ENCODE assay signal across 34 cellular contexts in the genomic region with DNA sequence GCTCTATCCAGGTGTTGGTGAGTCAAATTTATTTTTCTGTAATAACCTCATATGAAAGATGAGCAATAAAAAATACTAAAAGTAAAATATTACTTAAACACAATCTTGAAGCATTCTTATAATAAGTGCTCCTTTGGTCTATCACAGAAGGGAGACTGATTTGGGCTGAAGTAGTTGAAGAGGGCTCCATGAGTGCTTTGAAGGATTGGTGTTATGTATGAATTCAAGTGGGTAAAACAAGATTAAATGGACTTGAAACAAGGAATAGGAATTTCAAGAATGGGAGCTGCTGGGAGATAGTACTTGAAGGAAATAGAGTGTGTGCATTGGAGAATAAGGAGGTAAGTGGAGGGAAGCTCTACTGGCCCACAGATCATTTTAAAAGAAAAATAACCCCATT. TPM values are rescaled to one million over a fixed set of nuclear protein-coding genes. Genes with fewer than 3 reads are reported as not detected.
"Had no signal": no experiment of that assay in that cellular context is flagged by ENCODE, and none has a peak within 500 bp of the region (broad histone marks: within the 10 kb centered on the region; RNA-seq: fewer than 3 reads in every experiment).

No MANE protein-coding gene starts in this region.

- H3K36me3 ChIP-seq: right lobe of liver, tibial nerve, vagina had no signal

- H3K9me3 ChIP-seq: psoas muscle, right lobe of liver, tibial nerve, vagina had no signal

- ATAC-seq: left cardiac atrium; left lobe of liver; naive thymus-derived CD8-positive, alpha-beta T cell; psoas muscle; right lobe of liver; stimulated activated memory B cell treated with anti-CD40 and anti-IgM and Interleukin-4, amounts not matched to agents 10 μg/mL and 1 μg/mL and 100 μg/mL, for 72 hours; stimulated activated naive CD8-positive, alpha-beta T cell treated with anti-CD3 and anti-CD28 coated beads, Interleukin-15, amount 100 ng/mL, for 72 hours had no signal

- H3K9me3 Mint-ChIP-seq: memory B cell; nephron; stimulated activated memory B cell treated with anti-CD40 and anti-IgM and Interleukin-4, amounts not matched to agents 10 μg/mL and 1 μg/mL and 100 μg/mL, for 72 hours; stimulated activated naive CD8-positive, alpha-beta T cell treated with anti-CD3 and anti-CD28 coated beads, Interleukin-15, amount 100 ng/mL, for 72 hours; type B pancreatic cell had no signal

- H3K27ac Mint-ChIP-seq: memory B cell; nephron; stimulated activated memory B cell treated with anti-CD40 and anti-IgM and Interleukin-4, amounts not matched to agents 10 μg/mL and 1 μg/mL and 100 μg/mL, for 72 hours; stimulated activated naive CD8-positive, alpha-beta T cell treated with anti-CD3 and anti-CD28 coated beads, Interleukin-15, amount 100 ng/mL, for 72 hours; type B pancreatic cell had no signal

- H3K4me1 Mint-ChIP-seq: memory B cell; nephron; neural crest cell; stimulated activated memory B cell treated with anti-CD40 and anti-IgM and Interleukin-4, amounts not matched to agents 10 μg/mL and 1 μg/mL and 100 μg/mL, for 72 hours; stimulated activated naive CD8-positive, alpha-beta T cell treated with anti-CD3 and anti-CD28 coated beads, Interleukin-15, amount 100 ng/mL, for 72 hours had no signal

- H2AFZ ChIP-seq: parathyroid adenoma had no signal

- H3K4me3 Mint-ChIP-seq: memory B cell; naive thymus-derived CD8-positive, alpha-beta T cell; nephron; neural crest cell; stimulated activated memory B cell treated with anti-CD40 and anti-IgM and Interleukin-4, amounts not matched to agents 10 μg/mL and 1 μg/mL and 100 μg/mL, for 72 hours; stimulated activated naive CD8-positive, alpha-beta T cell treated with anti-CD3 and anti-CD28 coated beads, Interleukin-15, amount 100 ng/mL, for 72 hours; type B pancreatic cell had no signal

- H3K4me3 ChIP-seq: psoas muscle, right lobe of liver, smooth muscle cell, tibial nerve, vagina had no signal

- H3K4me1 ChIP-seq: parathyroid adenoma, psoas muscle, right lobe of liver, tibial nerve, vagina had no signal

- H3K27me3 ChIP-seq: right lobe of liver, tibial nerve, vagina had no signal

- H3K36me3 Mint-ChIP-seq: memory B cell; naive thymus-derived CD8-positive, alpha-beta T cell; stimulated activated memory B cell treated with anti-CD40 and anti-IgM and Interleukin-4, amounts not matched to agents 10 μg/mL and 1 μg/mL and 100 μg/mL, for 72 hours; type B pancreatic cell had no signal

- H3K9ac ChIP-seq: parathyroid adenoma had no signal

- H3K79me2 ChIP-seq: parathyroid adenoma had no signal

- DNase-seq: hippocampal formation; kidney glomerular epithelial cell; left cardiac atrium; naive thymus-derived CD8-positive, alpha-beta T cell; nucleus accumbens; psoas muscle; right lobe of liver; stimulated activated CD4-positive, alpha-beta T cell treated with anti-CD3 and anti-CD28 coated beads, Interleukin-1b, Interleukin-23, amount 100 ng/mL, for 48 hours; stimulated activated CD4-positive, alpha-beta T cell treated with anti-CD3 and anti-CD28 coated beads, Interleukin-2, amount 100 ng/mL, for 48 hours; stimulated activated CD4-positive, alpha-beta T cell treated with anti-CD3 and anti-CD28 coated beads, Interleukin-4, amount 100 ng/mL, for 4 hours; stimulated activated CD8-positive, alpha-beta memory T cell treated with anti-CD3 and anti-CD28 coated beads, Interleukin-4, amount 100 ng/mL, for 48 hours; stimulated activated naive CD4-positive, alpha-beta T cell treated with Interleukin-2 at 50 U/mL for 16 hours; stimulated activated naive CD8-positive, alpha-beta T cell treated with anti-CD3 and anti-CD28 coated beads, Interleukin-15, amount 100 ng/mL, for 72 hours; substantia nigra had no signal

- H3K4me2 ChIP-seq: smooth muscle cell had no signal

- H3K27me3 Mint-ChIP-seq: stimulated activated naive CD8-positive, alpha-beta T cell treated with anti-CD3 and anti-CD28 coated beads, Interleukin-15, amount 100 ng/mL, for 72 hours; type B pancreatic cell had no signal

- H3K27ac ChIP-seq: parathyroid adenoma, psoas muscle, right lobe of liver, tibial nerve, vagina had no signal

RNA-seq across cellular contexts. Expression of a gene that starts 7.3 kb away (rescaled TPM):
- total RNA-seq: left cardiac atrium; left lobe of liver; liver; lung microvascular endothelial cell; mucosa of gallbladder; naive thymus-derived CD8-positive, alpha-beta T cell; neural crest cell; osteocyte; posterior vena cava; psoas muscle; right lobe of liver; skeletal muscle tissue; smooth muscle cell; temporal lobe; tibial nerve; urinary bladder; vagina had no signal
- polyA plus RNA-seq: keratinocyte; liver; naive thymus-derived CD8-positive, alpha-beta T cell; psoas muscle; smooth muscle cell; thymus; urinary bladder had no signal

RNA-seq across cellular contexts. Expression of a gene that starts 16.0 kb away (rescaled TPM):
- total RNA-seq: left cardiac atrium; left lobe of liver; liver; lung microvascular endothelial cell; mucosa of gallbladder; naive thymus-derived CD8-positive, alpha-beta T cell; neural crest cell; osteocyte; posterior vena cava; psoas muscle; right lobe of liver; skeletal muscle tissue; smooth muscle cell; temporal lobe; tibial nerve; urinary bladder; vagina had no signal
- polyA plus RNA-seq: keratinocyte; liver; naive thymus-derived CD8-positive, alpha-beta T cell; psoas muscle; smooth muscle cell; thymus; urinary bladder had no signal

RNA-seq across cellular contexts. Expression of a gene that starts 20.9 kb away (rescaled TPM):
- total RNA-seq: left cardiac atrium; left lobe of liver; liver; lung microvascular endothelial cell; mucosa of gallbladder; naive thymus-derived CD8-positive, alpha-beta T cell; neural crest cell; osteocyte; posterior vena cava; psoas muscle; right lobe of liver; skeletal muscle tissue; smooth muscle cell; temporal lobe; tibial nerve; urinary bladder; vagina had no signal
- polyA plus RNA-seq: keratinocyte; liver; naive thymus-derived CD8-positive, alpha-beta T cell; psoas muscle; smooth muscle cell; thymus; urinary bladder had no signal

RNA-seq across cellular contexts. Expression of a gene that starts 32.4 kb away (rescaled TPM):
- total RNA-seq: left cardiac atrium; left lobe of liver; liver; lung microvascular endothelial cell; mucosa of gallbladder; naive thymus-derived CD8-positive, alpha-beta T cell; neural crest cell; osteocyte; posterior vena cava; psoas muscle; right lobe of liver; skeletal muscle tissue; smooth muscle cell; temporal lobe; tibial nerve; urinary bladder; vagina had no signal
- polyA plus RNA-seq: keratinocyte; liver; naive thymus-derived CD8-positive, alpha-beta T cell; psoas muscle; smooth muscle cell; urinary bladder had no signal

RNA-seq across cellular contexts. Expression of a gene that starts 53.3 kb away (rescaled TPM):
- total RNA-seq: left cardiac atrium; left lobe of liver; lung microvascular endothelial cell; mucosa of gallbladder; naive thymus-derived CD8-positive, alpha-beta T cell; neural crest cell; osteocyte; posterior vena cava; psoas muscle; right lobe of liver; skeletal muscle tissue; smooth muscle cell; temporal lobe; tibial nerve; urinary bladder; vagina had no signal
- polyA plus RNA-seq: keratinocyte, liver, psoas muscle, smooth muscle cell, urinary bladder had no signal
